ENCODE assay signal across 25 cellular contexts in genomic region chr2:138766464-138766863, GRCh38. TPM values are rescaled to one million over a fixed set of nuclear protein-coding genes. Genes with fewer than 3 reads are reported as not detected.
"Had no signal": no experiment of that assay in that cellular context is flagged by ENCODE, and none has a peak within 500 bp of the region (broad histone marks: within the 10 kb centered on the region; RNA-seq: fewer than 3 reads in every experiment).

No MANE protein-coding gene starts in this region.

- H3K9me3 ChIP-seq: SJSA1 had no signal

- H3K27ac ChIP-seq: HL-60, SJSA1, SK-N-MC had no signal

- DNase-seq: KBM-7, MV-4-11, NCI-H1048, NCI-H1105, NCI-H1417, NCI-H1436 treated with DMSO at 0.1 percent for 48 hours, NCI-H1694, NCI-H187 treated with DMSO at 0.1 percent for 48 hours, NCI-H2029 treated with DMSO at 0.1 percent for 48 hours, NCI-H2171, NCI-H345, NCI-H524, NCI-H526 treated with DMSO at 0.1 percent for 48 hours, NCI-H748 treated with DMSO at 0.1 percent for 48 hours, Right ventricle myocardium superior, RPMI8226, SIG-M5 had no signal

- H3K4me1 ChIP-seq: SJSA1 had no signal

- H3K27ac Mint-ChIP-seq: IgD-negative memory B cell had no signal

- H3K4me3 ChIP-seq: SJSA1, SK-N-MC had no signal

- H3K27me3 ChIP-seq: SJSA1 had no signal

- H3K4me3 Mint-ChIP-seq: IgD-negative memory B cell had no signal

- FAIRE-seq: HTR-8/SVneo, RCC 7860 had no signal

- H3K9me3 Mint-ChIP-seq: IgD-negative memory B cell had no signal

- H3K36me3 ChIP-seq: SJSA1 had no signal

RNA-seq across cellular contexts. Expression of gene NXPH2, which starts 13.7 kb away (rescaled TPM):
- total RNA-seq: LHCN-M2, MCF 10A, Right ventricle myocardium superior had no signal
- polyA plus RNA-seq: IgD-negative memory B cell had no signal
